ENCODE assay signal across 8 cellular contexts in genomic region chr3:177339220-177339703, GRCh38.
DNase-seq lines count a peak whose midpoint lies in the region; ATAC-seq and TF ChIP-seq lines count a peak whose summit lies in the region.
"Not testable (repeated sequence)": the region's sequence is repeated elsewhere in the genome, so short reads cannot be mapped to it uniquely, and the experiment has no call there.

No MANE protein-coding gene starts in this region.

- not testable (repeated sequence) for H3K27ac ChIP-seq in CD4-positive, CD25-positive, alpha-beta regulatory T cell (ENCODE audit: insufficient read depth, low read length, poor library complexity, severe bottlenecking)
- peak overlapping the region; percentile 76 for H3K27ac ChIP-seq in mesodermal cell (ENCODE audit: low read depth, low read length, severe bottlenecking)

- TF ChIP-seq CTCF in activated B cell treated with CpG ODN at 0.5 μM for 24 hours (IDR thresholded peaks at IDR 0.05) = not testable (repeated sequence)

- H3K4me3 ChIP-seq in CD4-positive, CD25-positive, alpha-beta regulatory T cell (ENCODE audit: low read depth, low read length); adipocyte (ENCODE audit: low read length); mesodermal cell (ENCODE audit: extremely low read depth, insufficient read depth, low read length, poor library complexity, severe bottlenecking): not testable (repeated sequence)

- H3K9me3 Mint-ChIP-seq in CD4-positive, CD25-positive, alpha-beta regulatory T cell; activated B cell treated with CpG ODN at 0.5 μM for 24 hours; stimulated activated memory B cell treated with anti-CD40 and anti-IgM and Interleukin-4, amounts not matched to agents 10 μg/mL and 1 μg/mL and 100 μg/mL, for 72 hours: not testable (repeated sequence)

- WGBS in mesodermal cell (ENCODE audit: insufficient coverage in 2 of 2), 2 experiments = 0 to 83% methylated on average over 1 of the region's 3 CpGs

- intact Hi-C loops in activated B cell treated with CpG ODN at 0.5 μM for 24 hours (cut with micrococcal nuclease) = not testable (repeated sequence)

- not testable (repeated sequence) for H3K4me1 ChIP-seq in CD4-positive, CD25-positive, alpha-beta regulatory T cell (ENCODE audit: control insufficient read depth, insufficient read depth, low read length, poor library complexity, severe bottlenecking)
- H3K4me1 ChIP-seq in adipocyte (ENCODE audit: control insufficient read depth, insufficient read depth, low read length) (peaks cover 70% of the 10 kb centered on the region), mesodermal cell (ENCODE audit: control insufficient read depth, insufficient read depth, low read length, poor library complexity, severe bottlenecking) (peaks cover 46% of the 10 kb centered on the region)

- not testable (repeated sequence) for H3K27me3 Mint-ChIP-seq in CD4-positive, CD25-positive, alpha-beta regulatory T cell; activated B cell treated with CpG ODN at 0.5 μM for 24 hours; stimulated activated memory B cell treated with anti-CD40 and anti-IgM and Interleukin-4, amounts not matched to agents 10 μg/mL and 1 μg/mL and 100 μg/mL, for 72 hours

- not testable (repeated sequence) for H3K36me3 ChIP-seq in CD4-positive, CD25-positive, alpha-beta regulatory T cell (ENCODE audit: control insufficient read depth, insufficient read depth, low read length); adipocyte (ENCODE audit: control insufficient read depth, insufficient read depth, low read length, severe bottlenecking); mesodermal cell (ENCODE audit: control insufficient read depth, insufficient read depth, low read length)

- peak in 1 of 3 donors; percentile 54 for DNase-seq in CD4-positive, CD25-positive, alpha-beta regulatory T cell
- DNase-seq in NOMO-1 (lab: John Stamatoyannopoulos, UW; ENCODE audit: unreplicated experiment in 2 of 2) = peak; percentile 63 to 82
- DNase-seq in activated B cell treated with CpG ODN at 0.5 μM for 24 hours; adipocyte (ENCODE audit: low read depth): not testable (repeated sequence)

- H3K27me3 ChIP-seq in CD4-positive, CD25-positive, alpha-beta regulatory T cell (ENCODE audit: control insufficient read depth, insufficient read depth, low read length); adipocyte (replicated peaks; ENCODE audit: control insufficient read depth, insufficient read depth, low read length): not testable (repeated sequence)

- peaks cover 21 to 28% (median 22%) of the 10 kb centered on the region in 4 donors for H3K4me1 Mint-ChIP-seq in CD4-positive, CD25-positive, alpha-beta regulatory T cell
- H3K4me1 Mint-ChIP-seq in activated B cell treated with CpG ODN at 0.5 μM for 24 hours = peaks cover 63% of the 10 kb centered on the region
- peaks cover 51% of the 10 kb centered on the region for H3K4me1 Mint-ChIP-seq in stimulated activated memory B cell treated with anti-CD40 and anti-IgM and Interleukin-4, amounts not matched to agents 10 μg/mL and 1 μg/mL and 100 μg/mL, for 72 hours

- peak overlapping the region in 2 of 3 donors; percentile 42 to 71 for H3K27ac Mint-ChIP-seq in CD4-positive, CD25-positive, alpha-beta regulatory T cell
- peak overlapping the region; percentile 98 for H3K27ac Mint-ChIP-seq in activated B cell treated with CpG ODN at 0.5 μM for 24 hours
- H3K27ac Mint-ChIP-seq in stimulated activated memory B cell treated with anti-CD40 and anti-IgM and Interleukin-4, amounts not matched to agents 10 μg/mL and 1 μg/mL and 100 μg/mL, for 72 hours = peak overlapping the region; percentile 88

- POLR2A ChIA-PET in activated B cell treated with CpG ODN at 0.5 μM for 24 hours (lab: Charles Lee) = interaction anchor here (0.6 to 3.6 kb wide), 8 partner anchors 12 to 283 kb away, joined by 3 to 82 read pairs (median 33); partner anchors contain the start of gene TBL1XR1

- CTCF ChIA-PET in activated B cell treated with CpG ODN at 0.5 μM for 24 hours (lab: Charles Lee) = interaction anchor here (0.7 to 2.8 kb wide), 2 partner anchors 18 to 141 kb away, joined by 3 to 16 read pairs; partner anchors contain the start of gene TBL1XR1

- ATAC-seq in CD4-positive, CD25-positive, alpha-beta regulatory T cell (ENCODE audit: low read depth in 2 of 2) = peak in 1 of 2 donors; percentile 57
- ATAC-seq in GM19438 (IDR thresholded peaks at IDR 0.05; ENCODE audit: low read depth, unreplicated experiment) (peak; percentile 5), HG03108 (IDR thresholded peaks at IDR 0.05; ENCODE audit: unreplicated experiment) (peak; percentile 11)
- not testable (repeated sequence) for ATAC-seq in activated B cell treated with CpG ODN at 0.5 μM for 24 hours (ENCODE audit: low read depth); stimulated activated memory B cell treated with anti-CD40 and anti-IgM and Interleukin-4, amounts not matched to agents 10 μg/mL and 1 μg/mL and 100 μg/mL, for 72 hours

- H3K4me3 Mint-ChIP-seq in CD4-positive, CD25-positive, alpha-beta regulatory T cell = peak overlapping the region in 2 of 4 donors; percentile 24 to 36
- H3K4me3 Mint-ChIP-seq in activated B cell treated with CpG ODN at 0.5 μM for 24 hours = peak overlapping the region; percentile 11
- not testable (repeated sequence) for H3K4me3 Mint-ChIP-seq in stimulated activated memory B cell treated with anti-CD40 and anti-IgM and Interleukin-4, amounts not matched to agents 10 μg/mL and 1 μg/mL and 100 μg/mL, for 72 hours

- not testable (repeated sequence) for H3K9me3 ChIP-seq in CD4-positive, CD25-positive, alpha-beta regulatory T cell (ENCODE audit: control insufficient read depth in 2 of 2, low read length in 2 of 2); adipocyte (ENCODE audit: control insufficient read depth, low read length); mesodermal cell (ENCODE audit: control insufficient read depth, low read length)

- not testable (repeated sequence) for H3K36me3 Mint-ChIP-seq in CD4-positive, CD25-positive, alpha-beta regulatory T cell; activated B cell treated with CpG ODN at 0.5 μM for 24 hours (ENCODE audit: low read depth); stimulated activated memory B cell treated with anti-CD40 and anti-IgM and Interleukin-4, amounts not matched to agents 10 μg/mL and 1 μg/mL and 100 μg/mL, for 72 hours

- H3K9ac ChIP-seq in adipocyte (ENCODE audit: low read length) = peak overlapping the region; percentile 38
